In genomic region chr9:124197177-124198095, GRCh38 we compare ENCODE assay signal across 1 cellular context.
TF ChIP-seq lines count a peak whose summit lies in the region.

No MANE protein-coding gene starts in this region.

TF ChIP-seq in K562, 482 proteins besides CTCF, POLR2A, EP300 and RAD21 (continued from another document and continues in another):
- TF ChIP-seq ZNF398 (CRISPR knock-in tag; IDR thresholded peaks at IDR 0.05) (no peak), ZNF444 (CRISPR knock-in tag; IDR thresholded peaks at IDR 0.05) (no peak), ZNF589 (CRISPR knock-in tag; IDR thresholded peaks at IDR 0.05; ENCODE audit: low read depth) (0 out of 2 replicates have a peak, but pooled peaks have one; percentile 32), SMAD4 (CRISPR knock-in tag; conservative IDR thresholded peaks at IDR 0.05) (no peak; the same call in 1 of the 2 replicates), CREM (IDR thresholded peaks at IDR 0.05; ENCODE audit: low read depth) (peak; percentile 30; the same call in 1 of the 2 replicates), RNF2 (IDR thresholded peaks at IDR 0.05) (no peak), TGIF2 (CRISPR knock-in tag; IDR thresholded peaks at IDR 0.05) (no peak), KAT7 (CRISPR knock-in tag; IDR thresholded peaks at IDR 0.05; ENCODE audit: borderline replicate concordance) (no peak), CHD1 (IDR thresholded peaks at IDR 0.05; ENCODE audit: low read length) (no peak), MNT (conservative IDR thresholded peaks at IDR 0.05) (no peak), ZBTB1 (CRISPR knock-in tag; IDR thresholded peaks at IDR 0.05; ENCODE audit: borderline replicate concordance, low read depth) (no peak), TAF1 (IDR thresholded peaks at IDR 0.05; ENCODE audit: control insufficient read depth, extremely low read depth, insufficient read depth, low read length, severe bottlenecking) (no peak), NONO (IDR thresholded peaks at IDR 0.05; ENCODE audit: low read depth in 2 of 2, low read length in 1 of 2) (no peak), CEBPB (tag; IDR thresholded peaks at IDR 0.05) (no peak), ZC3H4 (CRISPR knock-in tag; IDR thresholded peaks at IDR 0.05; ENCODE audit: borderline replicate concordance) (no peak), DDX20 (tag; IDR thresholded peaks at IDR 0.05; ENCODE audit: low read depth) (no peak), GTF3C2 (IDR thresholded peaks at IDR 0.05; ENCODE audit: borderline replicate concordance, extremely low read depth, insufficient read length) (no peak), EGR1 (conservative IDR thresholded peaks at IDR 0.05) (peak; percentile 49; the same call in 1 of the 2 replicates), SAFB2 (IDR thresholded peaks at IDR 0.05; ENCODE audit: borderline replicate concordance, low read depth, low read length, severe bottlenecking) (no peak), CHD2 (IDR thresholded peaks at IDR 0.05; ENCODE audit: low read depth, low read length) (no peak), ZNF12 (CRISPR knock-in tag; IDR thresholded peaks at IDR 0.05) (no peak), ETV5 (CRISPR knock-in tag; IDR thresholded peaks at IDR 0.05; ENCODE audit: low read depth) (0 out of 2 replicates have a peak, but pooled peaks have one; percentile 36), TEAD1 (CRISPR knock-in tag; IDR thresholded peaks at IDR 0.05) (no peak), GABPB2 (CRISPR knock-in tag; conservative IDR thresholded peaks at IDR 0.05) (no peak), E4F1 (CRISPR knock-in tag; IDR thresholded peaks at IDR 0.05; ENCODE audit: borderline replicate concordance) (no peak), MEF2D (tag; conservative IDR thresholded peaks at IDR 0.05; ENCODE audit: low read depth) (peak; percentile 62), PHB (CRISPR knock-in tag; IDR thresholded peaks at IDR 0.05) (no peak), AFF1 (IDR thresholded peaks at IDR 0.05; ENCODE audit: low read depth in 1 of 2, partially characterized antibody in 2 of 2) (no peak), ETV1 (tag; conservative IDR thresholded peaks at IDR 0.05; ENCODE audit: low read depth) (peak; percentile 33; the same call in 1 of the 2 replicates), ZFPM2 (CRISPR knock-in tag; IDR thresholded peaks at IDR 0.05) (no peak), RBM34 (IDR thresholded peaks at IDR 0.05; ENCODE audit: borderline replicate concordance, insufficient read depth, low read length) (no peak), FOXP1 (CRISPR knock-in tag; IDR thresholded peaks at IDR 0.05) (no peak), ZNF41 (CRISPR knock-in tag; conservative IDR thresholded peaks at IDR 0.05) (no peak), PCBP1 (IDR thresholded peaks at IDR 0.05; ENCODE audit: low read depth, low read length, poor library complexity, severe bottlenecking) (no peak), MIER1 (IDR thresholded peaks at IDR 0.05; ENCODE audit: low read depth) (no peak), ERF (CRISPR knock-in tag; IDR thresholded peaks at IDR 0.05) (no peak), HDAC8 (tag; IDR thresholded peaks at IDR 0.05) (no peak), POLR3A (IDR thresholded peaks at IDR 0.05; ENCODE audit: borderline replicate concordance, extremely low read depth, insufficient read depth, insufficient read length) (no peak), RBM15 (IDR thresholded peaks at IDR 0.05; ENCODE audit: insufficient read depth, low read length) (no peak), ZC3H8 (IDR thresholded peaks at IDR 0.05) (no peak)
- TF ChIP-seq, protein P1, sequence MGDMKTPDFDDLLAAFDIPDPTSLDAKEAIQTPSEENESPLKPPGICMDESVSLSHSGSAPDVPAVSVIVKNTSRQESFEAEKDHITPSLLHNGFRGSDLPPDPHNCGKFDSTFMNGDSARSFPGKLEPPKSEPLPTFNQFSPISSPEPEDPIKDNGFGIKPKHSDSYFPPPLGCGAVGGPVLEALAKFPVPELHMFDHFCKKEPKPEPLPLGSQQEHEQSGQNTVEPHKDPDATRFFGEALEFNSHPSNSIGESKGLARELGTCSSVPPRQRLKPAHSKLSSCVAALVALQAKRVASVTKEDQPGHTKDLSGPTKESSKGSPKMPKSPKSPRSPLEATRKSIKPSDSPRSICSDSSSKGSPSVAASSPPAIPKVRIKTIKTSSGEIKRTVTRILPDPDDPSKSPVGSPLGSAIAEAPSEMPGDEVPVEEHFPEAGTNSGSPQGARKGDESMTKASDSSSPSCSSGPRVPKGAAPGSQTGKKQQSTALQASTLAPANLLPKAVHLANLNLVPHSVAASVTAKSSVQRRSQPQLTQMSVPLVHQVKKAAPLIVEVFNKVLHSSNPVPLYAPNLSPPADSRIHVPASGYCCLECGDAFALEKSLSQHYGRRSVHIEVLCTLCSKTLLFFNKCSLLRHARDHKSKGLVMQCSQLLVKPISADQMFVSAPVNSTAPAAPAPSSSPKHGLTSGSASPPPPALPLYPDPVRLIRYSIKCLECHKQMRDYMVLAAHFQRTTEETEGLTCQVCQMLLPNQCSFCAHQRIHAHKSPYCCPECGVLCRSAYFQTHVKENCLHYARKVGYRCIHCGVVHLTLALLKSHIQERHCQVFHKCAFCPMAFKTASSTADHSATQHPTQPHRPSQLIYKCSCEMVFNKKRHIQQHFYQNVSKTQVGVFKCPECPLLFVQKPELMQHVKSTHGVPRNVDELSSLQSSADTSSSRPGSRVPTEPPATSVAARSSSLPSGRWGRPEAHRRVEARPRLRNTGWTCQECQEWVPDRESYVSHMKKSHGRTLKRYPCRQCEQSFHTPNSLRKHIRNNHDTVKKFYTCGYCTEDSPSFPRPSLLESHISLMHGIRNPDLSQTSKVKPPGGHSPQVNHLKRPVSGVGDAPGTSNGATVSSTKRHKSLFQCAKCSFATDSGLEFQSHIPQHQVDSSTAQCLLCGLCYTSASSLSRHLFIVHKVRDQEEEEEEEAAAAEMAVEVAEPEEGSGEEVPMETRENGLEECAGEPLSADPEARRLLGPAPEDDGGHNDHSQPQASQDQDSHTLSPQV (IDR thresholded peaks at IDR 0.05), result no peak
- TF ChIP-seq, protein P2, sequence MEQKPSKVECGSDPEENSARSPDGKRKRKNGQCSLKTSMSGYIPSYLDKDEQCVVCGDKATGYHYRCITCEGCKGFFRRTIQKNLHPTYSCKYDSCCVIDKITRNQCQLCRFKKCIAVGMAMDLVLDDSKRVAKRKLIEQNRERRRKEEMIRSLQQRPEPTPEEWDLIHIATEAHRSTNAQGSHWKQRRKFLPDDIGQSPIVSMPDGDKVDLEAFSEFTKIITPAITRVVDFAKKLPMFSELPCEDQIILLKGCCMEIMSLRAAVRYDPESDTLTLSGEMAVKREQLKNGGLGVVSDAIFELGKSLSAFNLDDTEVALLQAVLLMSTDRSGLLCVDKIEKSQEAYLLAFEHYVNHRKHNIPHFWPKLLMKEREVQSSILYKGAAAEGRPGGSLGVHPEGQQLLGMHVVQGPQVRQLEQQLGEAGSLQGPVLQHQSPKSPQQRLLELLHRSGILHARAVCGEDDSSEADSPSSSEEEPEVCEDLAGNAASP (IDR thresholded peaks at IDR 0.05), result no peak
